In the genomic region with DNA sequence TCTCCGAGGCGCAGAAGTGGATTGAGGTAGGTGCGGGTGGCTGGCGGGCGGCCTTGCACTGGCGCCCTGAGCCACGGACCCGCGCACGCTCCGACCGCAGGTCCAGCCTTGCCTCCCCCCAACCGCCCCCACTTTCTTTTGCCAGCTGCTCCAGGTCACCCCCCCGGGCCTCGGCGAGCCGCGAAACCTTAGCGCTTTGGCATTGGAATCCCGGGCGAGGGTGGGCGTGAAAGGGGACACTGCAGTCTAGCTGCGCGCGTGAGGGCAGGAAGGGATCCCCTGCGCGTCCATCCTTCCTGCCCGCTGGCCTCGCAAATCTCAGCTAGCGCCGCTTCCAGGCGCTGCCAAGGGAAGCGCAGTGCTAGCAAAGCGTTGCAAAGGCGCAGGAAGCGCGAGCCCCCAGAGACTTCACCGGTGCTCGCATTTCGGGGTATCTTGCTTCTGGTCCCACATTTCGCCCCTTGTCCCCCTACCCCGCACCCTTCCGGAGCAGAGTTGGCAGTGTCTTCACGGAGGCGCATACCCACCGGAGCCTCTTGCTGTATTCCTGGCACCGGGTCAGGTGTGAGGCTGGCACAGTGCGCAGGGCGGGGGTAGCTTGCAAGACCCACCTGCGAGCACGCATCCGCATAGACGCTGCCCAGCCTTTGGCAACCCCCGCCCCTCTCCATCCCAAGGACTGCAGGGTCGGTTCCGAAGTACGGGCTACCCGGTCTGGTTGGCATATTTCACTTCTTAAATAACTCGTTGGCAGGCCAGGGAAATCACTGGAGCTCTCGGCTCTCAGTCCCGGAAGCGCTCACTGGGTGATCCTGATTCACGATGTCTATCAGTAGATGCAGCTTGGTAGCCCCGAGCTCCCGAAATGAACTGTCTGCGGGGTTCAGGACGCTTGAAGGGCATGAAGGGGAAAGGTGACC, we compare ENCODE assay signal across 8 cellular contexts.
A peak's percentile ranks its signal among the peaks of the same experiment; 100 is the strongest.
DNase-seq lines count a peak whose midpoint lies in the region; ATAC-seq and TF ChIP-seq lines count a peak whose summit lies in the region.

No MANE protein-coding gene starts in this region.

- H3K27me3 ChIP-seq in left lung (peaks cover 0 to 43% of the 10 kb centered on the region in 2 donors), suprapubic skin (no peaks in the 10 kb centered on the region)

- no peak for TF ChIP-seq EP300 in suprapubic skin (IDR thresholded peaks at IDR 0.05)

- DNase-seq in EH (ENCODE audit: low read depth) (peak; percentile 64), NCI-H2081 treated with DMSO at 0.1 percent for 48 hours (lab: John Stamatoyannopoulos, UW) (peak; percentile 13), left lung (peak; percentile 59 to 79), suprapubic skin (ENCODE audit: low spot score in 2 of 2) (peak; percentile 78 to 85)
- no peak for DNase-seq in activated CD4-positive, alpha-beta T cell treated with anti-CD3 and anti-CD28 coated beads, Interleukin-2, amount 50 U/mL, for 48 hours

- TF ChIP-seq POLR2A in suprapubic skin (IDR thresholded peaks at IDR 0.05): no peak

- H3K9me3 ChIP-seq in left lung (no peaks in the 10 kb centered on the region), suprapubic skin (no peaks in the 10 kb centered on the region)

- intact Hi-C loops in left lung (cut with DNase I): no loop called here

- no peaks in the 10 kb centered on the region for H3K36me3 ChIP-seq in left lung
- H3K36me3 ChIP-seq in suprapubic skin: no peaks in the 10 kb centered on the region

- H3K4me3 ChIP-seq in left lung (peak overlapping the region; percentile 65 to 73), suprapubic skin (peak overlapping the region; percentile 93)

- peak overlapping the region; percentile 90 for H3K27ac ChIP-seq in cingulate gyrus (ENCODE audit: low read depth, low read length)
- peak overlapping the region; percentile 83 to 84 for H3K27ac ChIP-seq in left lung
- peak overlapping the region; percentile 69 for H3K27ac ChIP-seq in suprapubic skin

- ATAC-seq in left lung (peak; percentile 12), HG03521 (IDR thresholded peaks at IDR 0.05; ENCODE audit: unreplicated experiment) (no peak), HG03108 (IDR thresholded peaks at IDR 0.05; ENCODE audit: unreplicated experiment) (no peak)

- TF ChIP-seq CTCF in left lung (IDR thresholded peaks at IDR 0.05): no peak
- TF ChIP-seq CTCF in suprapubic skin (IDR thresholded peaks at IDR 0.05): no peak

- H3K4me1 ChIP-seq in left lung (peaks cover 12 to 15% of the 10 kb centered on the region in 2 donors), suprapubic skin (peaks cover 56% of the 10 kb centered on the region)

- under 1% methylated on average over 26 of the region's 67 CpGs for WGBS in suprapubic skin

Comparison
In these comparisons a context has a peak if more than half of its experiments do, and no peak if none do; other contexts are left out.
1. DNase-seq: peak in EH (single experiment), NCI-H2081 treated with DMSO at 0.1 percent for 48 hours (single experiment), left lung (2 of 2) and suprapubic skin (2 of 2); none in activated CD4-positive, alpha-beta T cell treated with anti-CD3 and anti-CD28 coated beads, Interleukin-2, amount 50 U/mL, for 48 hours (0 of 2).
2. Peak in every context shown above with its lines, with median percentiles within 50 percentile points of each other: H3K27ac ChIP-seq.